Comparison of ENCODE assay signal across 18 cellular contexts in genomic region chr6:167684276-167685104, GRCh38.
A peak's percentile ranks its signal among the peaks of the same experiment; 100 is the strongest.
DNase-seq lines count a peak whose midpoint lies in the region; FAIRE-seq and TF ChIP-seq lines count a peak whose summit lies in the region.
"Had no signal": no experiment of that assay in that cellular context is flagged by ENCODE, and none has a peak within 500 bp of the region (broad histone marks: within the 10 kb centered on the region; RNA-seq: fewer than 3 reads in every experiment).

No MANE protein-coding gene starts in this region.

- H3K4me2 ChIP-seq in astrocyte (ENCODE audit: low read length) (no peak overlapping the region), mesenchymal stem cell (ENCODE audit: low read length, poor library complexity, severe bottlenecking) (no peak overlapping the region)
- H3K4me2 ChIP-seq: smooth muscle cell had no signal

- no peak overlapping the region for H3K14ac ChIP-seq in mesenchymal stem cell (ENCODE audit: low read length in 2 of 2)

- H2AK5ac ChIP-seq in mesenchymal stem cell (ENCODE audit: low read length, severe bottlenecking): no peak overlapping the region

- H3K9me3 ChIP-seq in astrocyte (ENCODE audit: insufficient read depth, low read depth, low read length) (no peaks in the 10 kb centered on the region), mesenchymal stem cell (ENCODE audit: control insufficient read depth, low read length) (no peaks in the 10 kb centered on the region)

- H4K20me1 ChIP-seq in astrocyte (ENCODE audit: insufficient read depth, low read length): no peaks in the 10 kb centered on the region

- H3K4me1 Mint-ChIP-seq in astrocyte (ENCODE audit: low read depth, unreplicated experiment): peaks cover 45% of the 10 kb centered on the region
- H3K4me1 Mint-ChIP-seq: activated naive CD4-positive, alpha-beta T cell treated with anti-CD3 and anti-CD28 coated beads, Interleukin-2, amount 50 U/mL, for 24 hours; mesothelial cell of epicardium had no signal

- peak overlapping the region; percentile 42 for H2BK120ac ChIP-seq in mesenchymal stem cell (ENCODE audit: low read depth, low read length)

- no peak for TF ChIP-seq POLR2A in GM12892 (IDR thresholded peaks at IDR 0.05; ENCODE audit: low read depth, low read length)

- no peaks in the 10 kb centered on the region for H3K36me3 Mint-ChIP-seq in astrocyte (ENCODE audit: low read depth, unreplicated experiment)
- H3K36me3 Mint-ChIP-seq: activated naive CD4-positive, alpha-beta T cell treated with anti-CD3 and anti-CD28 coated beads, Interleukin-2, amount 50 U/mL, for 24 hours; mesothelial cell of epicardium had no signal

- no peak overlapping the region for H3K4ac ChIP-seq in mesenchymal stem cell (ENCODE audit: low read depth in 1 of 2, low read length in 2 of 2)

- no peak overlapping the region for H3K4me3 ChIP-seq in astrocyte (ENCODE audit: insufficient read depth, low read depth, low read length)
- H3K4me3 ChIP-seq in mesenchymal stem cell (ENCODE audit: insufficient read depth in 1 of 2, low read depth in 1 of 2, low read length in 2 of 2): no peak overlapping the region
- H3K4me3 ChIP-seq: smooth muscle cell had no signal

- peak overlapping the region; percentile 36 for H3K4me3 Mint-ChIP-seq in astrocyte (ENCODE audit: unreplicated experiment)
- H3K4me3 Mint-ChIP-seq: activated naive CD4-positive, alpha-beta T cell treated with anti-CD3 and anti-CD28 coated beads, Interleukin-2, amount 50 U/mL, for 24 hours; mesothelial cell of epicardium; stimulated activated naive CD8-positive, alpha-beta T cell treated with anti-CD3 and anti-CD28 coated beads, Interleukin-15, amount 100 ng/mL, for 72 hours had no signal

- H3K9me3 Mint-ChIP-seq in astrocyte (ENCODE audit: unreplicated experiment): no peaks in the 10 kb centered on the region
- H3K9me3 Mint-ChIP-seq: activated naive CD4-positive, alpha-beta T cell treated with anti-CD3 and anti-CD28 coated beads, Interleukin-2, amount 50 U/mL, for 24 hours; mesothelial cell of epicardium; stimulated activated naive CD8-positive, alpha-beta T cell treated with anti-CD3 and anti-CD28 coated beads, Interleukin-15, amount 100 ng/mL, for 72 hours had no signal

- H2AFZ ChIP-seq in astrocyte (ENCODE audit: low read depth, low read length) (no peak overlapping the region), mesenchymal stem cell (ENCODE audit: low read depth, low read length) (no peak overlapping the region)

- CTCF ChIA-PET in RWPE1 (lab: Yijun Ruan, JAX): no interaction called here

- peak overlapping the region in 1 of 2 experiments; percentile 67 for H3K18ac ChIP-seq in mesenchymal stem cell (ENCODE audit: low read depth in 1 of 2, low read length in 2 of 2)

- no peak overlapping the region for H3K9ac ChIP-seq in astrocyte (ENCODE audit: low read length)
- H3K9ac ChIP-seq in mesenchymal stem cell (ENCODE audit: low read length): no peak overlapping the region

- peak overlapping the region; percentile 39 for H4K8ac ChIP-seq in mesenchymal stem cell (ENCODE audit: low read length)

- H4K91ac ChIP-seq in mesenchymal stem cell (ENCODE audit: low read length): peak overlapping the region; percentile 58

- FAIRE-seq in astrocyte (lab: Jason Lieb, UNC) (no peak), GM12892 (lab: Jason Lieb, UNC) (no peak)
- FAIRE-seq: frontal cortex had no signal

- peaks cover 16% of the 10 kb centered on the region for H3K4me1 ChIP-seq in astrocyte (ENCODE audit: insufficient read depth, low read length)
- H3K4me1 ChIP-seq in mesenchymal stem cell (ENCODE audit: control insufficient read depth, insufficient read depth, low read depth, low read length): peaks cover 10% of the 10 kb centered on the region

- peaks cover 38% of the 10 kb centered on the region for H3K27me3 Mint-ChIP-seq in astrocyte (ENCODE audit: low read depth, unreplicated experiment)

- H3K27ac ChIP-seq in astrocyte (ENCODE audit: low read depth, low read length) (no peak overlapping the region), mesenchymal stem cell (ENCODE audit: low read length, poor library complexity, severe bottlenecking) (no peak overlapping the region), RWPE1 (no peak overlapping the region)

- no peak overlapping the region for H3K23ac ChIP-seq in mesenchymal stem cell (ENCODE audit: low read length in 2 of 2)

- H3K79me2 ChIP-seq in astrocyte (ENCODE audit: insufficient read depth, low read length): no peaks in the 10 kb centered on the region

- peak; percentile 74 for DNase-seq in COLO668 (lab: John Stamatoyannopoulos, UW; ENCODE audit: unreplicated experiment)
- peak; percentile 65 for DNase-seq in HT-29 (ENCODE audit: low spot score)
- no peak for DNase-seq in astrocyte (ENCODE audit: low read depth)
- DNase-seq in mesenchymal stem cell: no peak
- DNase-seq in retina: no peak
- no peak for DNase-seq in GM12892 (ENCODE audit: insufficient read length)
- DNase-seq in RWPE1 (ENCODE audit: low spot score): no peak
- DNase-seq in DMS114 treated with DMSO at 0.1 percent for 48 hours (lab: John Stamatoyannopoulos, UW; ENCODE audit: unreplicated experiment): no peak
- DNase-seq: AML-193; DND-41; NCI-H774; RPMI8226; stimulated activated naive CD8-positive, alpha-beta T cell treated with anti-CD3 and anti-CD28 coated beads, Interleukin-15, amount 100 ng/mL, for 72 hours; T-helper 1 cell had no signal

- POLR2A ChIA-PET in RWPE1 (lab: Yijun Ruan, JAX; ENCODE audit: low non-redundant PET): no interaction called here

- TF ChIP-seq CTCF in astrocyte (IDR thresholded peaks at IDR 0.05; ENCODE audit: insufficient read depth, low read depth, low read length): no peak
- no peak for TF ChIP-seq CTCF in RWPE1 (conservative IDR thresholded peaks at IDR 0.05; ENCODE audit: low read depth)

- no peaks in the 10 kb centered on the region for H3K79me1 ChIP-seq in mesenchymal stem cell (replicated peaks; ENCODE audit: low read length, poor library complexity, severe bottlenecking)

- no peaks in the 10 kb centered on the region for H3K36me3 ChIP-seq in astrocyte (ENCODE audit: insufficient read depth, low read length)
- H3K36me3 ChIP-seq in mesenchymal stem cell (ENCODE audit: control insufficient read depth in 1 of 2, insufficient read depth in 2 of 2, low read depth in 1 of 2, low read length in 2 of 2): no peaks in the 10 kb centered on the region

- no peak overlapping the region for H2BK5ac ChIP-seq in mesenchymal stem cell (ENCODE audit: low read depth, low read length, poor library complexity, severe bottlenecking)

- peak overlapping the region; percentile 61 to 82 for H2BK12ac ChIP-seq in mesenchymal stem cell (ENCODE audit: low read length in 2 of 2)

- no peak overlapping the region for H2BK15ac ChIP-seq in mesenchymal stem cell (ENCODE audit: low read depth, poor library complexity, severe bottlenecking)

- 91% methylated on average over 13 of the region's 14 CpGs for WGBS in mesenchymal stem cell

- H3K27ac Mint-ChIP-seq in astrocyte (ENCODE audit: unreplicated experiment): no peak overlapping the region
- H3K27ac Mint-ChIP-seq: activated naive CD4-positive, alpha-beta T cell treated with anti-CD3 and anti-CD28 coated beads, Interleukin-2, amount 50 U/mL, for 24 hours; mesothelial cell of epicardium had no signal

- peaks cover 8% of the 10 kb centered on the region for H3K27me3 ChIP-seq in astrocyte (ENCODE audit: insufficient read depth, low read length)
- H3K27me3 ChIP-seq in mesenchymal stem cell (ENCODE audit: control insufficient read depth in 1 of 2, insufficient read depth in 1 of 2, low read length in 2 of 2): peaks cover 20 to 29% of the 10 kb centered on the region in 2 experiments

Comparison
In these comparisons a context has a peak if more than half of its experiments do, and no peak if none do; other contexts are left out.
1. DNase-seq: peak in COLO668 (single experiment) and HT-29 (single experiment); none in astrocyte (single experiment), mesenchymal stem cell (single experiment), retina (single experiment), GM12892 (single experiment), RWPE1 (single experiment) and DMS114 treated with DMSO at 0.1 percent for 48 hours (single experiment).